In genomic region chr2:226115102-226115831, GRCh38 we compare ENCODE assay signal across 10 cellular contexts.
DNase-seq lines count a peak whose midpoint lies in the region; ATAC-seq and TF ChIP-seq lines count a peak whose summit lies in the region.
"Had no signal": no experiment of that assay in that cellular context is flagged by ENCODE, and none has a peak within 500 bp of the region (broad histone marks: within the 10 kb centered on the region; RNA-seq: fewer than 3 reads in every experiment).

No MANE protein-coding gene starts in this region.

- H3K9me3 ChIP-seq in lung (ENCODE audit: control insufficient read depth in 2 of 2, insufficient read depth in 1 of 2, low read length in 1 of 2) (peaks cover 0 to 2% of the 10 kb centered on the region in 2 donors), stomach (no peaks in the 10 kb centered on the region)
- H3K9me3 ChIP-seq: HAP-1 had no signal

- H3K9me3 Mint-ChIP-seq in WTC11 = 0 out of 2 replicates have a peak, but pooled peaks cover 4% of the 10 kb centered on the region

- no peak for TF ChIP-seq EP300 in stomach (IDR thresholded peaks at IDR 0.05)

- no peaks in the 10 kb centered on the region; the same call in 1 of the 2 replicates for H3K36me3 Mint-ChIP-seq in WTC11

- CTCF ChIA-PET in WTC11 (lab: Charles Lee) = no interaction called here

- H3K4me3 ChIP-seq in AG09309 (ENCODE audit: control insufficient read depth, low read depth, low read length) = no peak overlapping the region
- no peak overlapping the region for H3K4me3 ChIP-seq in lung
- no peak overlapping the region for H3K4me3 ChIP-seq in stomach
- H3K4me3 ChIP-seq: HAP-1 had no signal

- TF ChIP-seq CTCF in AG09309 (IDR thresholded peaks at IDR 0.05; ENCODE audit: control insufficient read depth, insufficient read depth, low read depth, low read length, missing control alignments) (no peak), WTC11 (IDR thresholded peaks at IDR 0.05) (no peak), lung (IDR thresholded peaks at IDR 0.05; ENCODE audit: control extremely low read depth, extremely low read depth) (no peak), stomach (IDR thresholded peaks at IDR 0.05) (no peak)

- no peak for TF ChIP-seq POLR2A in stomach (IDR thresholded peaks at IDR 0.05)

- ATAC-seq in WTC11 = no peak
- ATAC-seq in lung (ENCODE audit: insufficient read depth, low FRiP score) = peak; percentile 75
- no peak for ATAC-seq in HG03045 (IDR thresholded peaks at IDR 0.05; ENCODE audit: unreplicated experiment)
- no peak for ATAC-seq in HG03025 (IDR thresholded peaks at IDR 0.05; ENCODE audit: low FRiP score, unreplicated experiment)

- H3K4me1 ChIP-seq in lung (ENCODE audit: control insufficient read depth in 2 of 2, insufficient read depth in 2 of 2, low read length in 2 of 2) = peaks cover 2 to 5% of the 10 kb centered on the region in 2 donors
- peaks cover 0 to 30% (median 0%) of the 10 kb centered on the region in 4 donors for H3K4me1 ChIP-seq in stomach

- intact Hi-C loops in stomach (cut with DNase I; ENCODE audit: low total_unique reads) = no loop called here

- H3K27me3 ChIP-seq in lung (ENCODE audit: control insufficient read depth, insufficient read depth) = no peaks in the 10 kb centered on the region
- no peaks in the 10 kb centered on the region for H3K27me3 ChIP-seq in stomach

- 55 to 66% methylated on average over 3 of the region's 3 CpGs for WGBS in lung, 2 donors
- 16 to 34% (median 24%) methylated on average over 3 of the region's 3 CpGs for WGBS in stomach, 5 donors

- H3K4me1 Mint-ChIP-seq in WTC11 = peaks cover 42% of the 10 kb centered on the region

- H3K27ac Mint-ChIP-seq in WTC11 = peak overlapping the region; percentile 84; the same call in 1 of the 2 replicates

- H3K4me3 Mint-ChIP-seq in WTC11 = no peak overlapping the region

- no peaks in the 10 kb centered on the region for H3K36me3 ChIP-seq in lung (ENCODE audit: control insufficient read depth in 2 of 2, insufficient read depth in 2 of 2, low read length in 2 of 2)
- no peaks in the 10 kb centered on the region for H3K36me3 ChIP-seq in stomach
- H3K36me3 ChIP-seq: HAP-1 had no signal

- POLR2A ChIA-PET in WTC11 (lab: Charles Lee) = no interaction called here

- no peaks in the 10 kb centered on the region; the same call in 1 of the 2 replicates for H3K27me3 Mint-ChIP-seq in WTC11 (ENCODE audit: low read depth)

- DNase-seq in AG09309 (ENCODE audit: low read depth) = peak; percentile 89
- DNase-seq in HT1080 (ENCODE audit: low read depth) = peak; percentile 97
- no peak for DNase-seq in WTC11 (ENCODE audit: low spot score)
- DNase-seq in lung (ENCODE audit: low spot score) = no peak
- no peak for DNase-seq in stomach
- no peak for DNase-seq in mucosa of gallbladder (ENCODE audit: low spot score)
- DNase-seq: MM.1S had no signal

- H3K27ac ChIP-seq in lung (ENCODE audit: low read depth in 1 of 2, low read length in 1 of 2) (peak overlapping the region in 1 of 2 donors; percentile 2), stomach (peak overlapping the region in 1 of 5 donors; percentile 43)

TF ChIP-seq in WTC11, 78 proteins besides CTCF, POLR2A, EP300 and RAD21:
- peak; percentile 42; the same call in 1 of the 2 replicates for TF ChIP-seq GABPB1 (CRISPR knock-in tag; IDR thresholded peaks at IDR 0.05)
- no peak for TF ChIP-seq SMAD4 (CRISPR knock-in tag; IDR thresholded peaks at IDR 0.05)

Comparison
In these comparisons a context has a peak if more than half of its experiments do, and no peak if none do; other contexts are left out.
1. DNase-seq: peak in AG09309 (single experiment) and HT1080 (single experiment); none in WTC11 (single experiment), lung (single experiment), stomach (single experiment) and mucosa of gallbladder (single experiment).